In the genomic region with DNA sequence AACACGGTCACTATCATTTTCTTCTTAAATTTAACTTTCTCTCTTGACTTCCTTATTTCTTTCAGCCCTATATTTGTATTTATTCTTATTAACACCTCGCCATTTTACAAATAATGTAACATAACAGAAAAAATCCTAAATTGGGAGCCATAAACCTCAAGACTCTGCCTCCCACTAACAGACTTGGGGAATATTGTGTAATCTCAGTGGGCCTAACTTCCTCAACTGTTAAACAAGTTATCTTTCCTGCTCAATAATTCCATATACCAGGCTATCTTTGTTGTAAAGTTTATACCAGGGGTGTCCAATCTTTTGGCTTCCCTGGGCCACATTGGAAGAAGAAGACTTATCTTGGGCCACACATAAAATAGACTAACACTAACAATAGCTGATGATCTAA, we compare ENCODE assay signal across 26 cellular contexts. TPM values are rescaled to one million over a fixed set of nuclear protein-coding genes. Genes with fewer than 3 reads are reported as not detected.
"Had no signal": no experiment of that assay in that cellular context is flagged by ENCODE, and none has a peak within 500 bp of the region (broad histone marks: within the 10 kb centered on the region; RNA-seq: fewer than 3 reads in every experiment).

No MANE protein-coding gene starts in this region.

- H3K4me1 Mint-ChIP-seq: activated naive CD4-positive, alpha-beta T cell treated with anti-CD3 and anti-CD28 coated beads, Interleukin-2, amount 10 ng/mL, durations not matched to agents 7 days and 5 days; naive thymus-derived CD8-positive, alpha-beta T cell had no signal

- H3K4me2 ChIP-seq: neural progenitor cell had no signal

- H3K4me3 Mint-ChIP-seq: activated CD4-positive, alpha-beta memory T cell treated with anti-CD3 and anti-CD28 coated beads for 36 hours; activated naive CD4-positive, alpha-beta T cell treated with anti-CD3 and anti-CD28 coated beads, Interleukin-2, amount 10 ng/mL, durations not matched to agents 7 days and 5 days; activated T-cell treated with anti-CD3 and anti-CD28 coated beads, Interleukin-2, amount 50 U/mL, for 72 hours; endodermal cell; mesothelial cell of epicardium; naive thymus-derived CD8-positive, alpha-beta T cell; neural progenitor cell had no signal

- FAIRE-seq: bronchial epithelial cell, islet of Langerhans had no signal

- H3K9me3 Mint-ChIP-seq: activated CD4-positive, alpha-beta memory T cell treated with anti-CD3 and anti-CD28 coated beads for 36 hours; activated naive CD4-positive, alpha-beta T cell treated with anti-CD3 and anti-CD28 coated beads, Interleukin-2, amount 10 ng/mL, durations not matched to agents 7 days and 5 days; activated T-cell treated with anti-CD3 and anti-CD28 coated beads, Interleukin-2, amount 50 U/mL, for 72 hours; endodermal cell; mesothelial cell of epicardium; naive thymus-derived CD8-positive, alpha-beta T cell; neural progenitor cell had no signal

- H3K36me3 ChIP-seq: esophagus squamous epithelium, gastrocnemius medialis, neural progenitor cell, spleen had no signal

- H3K4me1 ChIP-seq: esophagus squamous epithelium, gastrocnemius medialis, spleen, testis had no signal

- ATAC-seq: activated T-cell treated with anti-CD3 and anti-CD28 coated beads, Interleukin-2, amount 50 U/mL, for 72 hours; gastrocnemius medialis; left ventricle myocardium superior; naive thymus-derived CD8-positive, alpha-beta T cell had no signal

- H3K9ac ChIP-seq: neural progenitor cell had no signal

- H3K27me3 ChIP-seq: esophagus squamous epithelium, gastrocnemius medialis, neural progenitor cell, spleen, testis had no signal

- H3K36me3 Mint-ChIP-seq: activated CD4-positive, alpha-beta memory T cell treated with anti-CD3 and anti-CD28 coated beads for 36 hours; activated naive CD4-positive, alpha-beta T cell treated with anti-CD3 and anti-CD28 coated beads, Interleukin-2, amount 10 ng/mL, durations not matched to agents 7 days and 5 days; naive thymus-derived CD8-positive, alpha-beta T cell; neural progenitor cell had no signal

- DNase-seq: activated CD4-positive, alpha-beta memory T cell treated with anti-CD3 and anti-CD28 coated beads for 36 hours; activated CD4-positive, alpha-beta T cell treated with anti-CD3 and anti-CD28 coated beads for 48 hours; activated CD4-positive, CD25-positive, alpha-beta regulatory T cell; activated effector memory CD4-positive, alpha-beta T cell treated with Interleukin-2 at 50 U/mL for 16 hours; activated naive CD4-positive, alpha-beta T cell treated with anti-CD3 and anti-CD28 coated beads, Interleukin-2, amount 10 ng/mL, durations not matched to agents 7 days and 5 days; activated T-cell treated with anti-CD3 and anti-CD28 coated beads, Interleukin-2, amount 50 U/mL, for 72 hours; amygdala; cerebellar nuclear complex; endodermal cell; esophagus squamous epithelium; gastrocnemius medialis; hypothalamus; left ventricle myocardium superior; mammary epithelial cell; naive thymus-derived CD8-positive, alpha-beta T cell; retina; spleen; stimulated activated CD4-positive, alpha-beta T cell treated with anti-CD3 and anti-CD28 coated beads, Interleukin-4, amount 100 ng/mL, for 1 hour; stimulated activated naive CD4-positive, alpha-beta T cell; testis; trophoblast cell had no signal

- H3K9me3 ChIP-seq: esophagus squamous epithelium, gastrocnemius medialis, spleen, testis had no signal

- H3K27me3 Mint-ChIP-seq: activated CD4-positive, alpha-beta memory T cell treated with anti-CD3 and anti-CD28 coated beads for 36 hours; activated naive CD4-positive, alpha-beta T cell treated with anti-CD3 and anti-CD28 coated beads, Interleukin-2, amount 10 ng/mL, durations not matched to agents 7 days and 5 days had no signal

- H2AFZ ChIP-seq: neural progenitor cell had no signal

- H3K27ac Mint-ChIP-seq: activated CD4-positive, alpha-beta memory T cell treated with anti-CD3 and anti-CD28 coated beads for 36 hours; activated naive CD4-positive, alpha-beta T cell treated with anti-CD3 and anti-CD28 coated beads, Interleukin-2, amount 10 ng/mL, durations not matched to agents 7 days and 5 days; activated T-cell treated with anti-CD3 and anti-CD28 coated beads, Interleukin-2, amount 50 U/mL, for 72 hours; endodermal cell; naive thymus-derived CD8-positive, alpha-beta T cell; neural progenitor cell had no signal

- H3K27ac ChIP-seq: coronary artery, esophagus squamous epithelium, gastrocnemius medialis, neural progenitor cell, spleen, testis had no signal

- H3K4me3 ChIP-seq: coronary artery, esophagus squamous epithelium, gastrocnemius medialis, neural progenitor cell, spleen, testis had no signal

RNA-seq across cellular contexts. Expression of a gene that starts 26.2 kb away (rescaled TPM):
- total RNA-seq: activated CD4-positive, alpha-beta memory T cell treated with anti-CD3 and anti-CD28 coated beads for 36 hours; left ventricle myocardium superior; naive thymus-derived CD8-positive, alpha-beta T cell had no signal
